Comparison of ENCODE assay signal across 8 cellular contexts in genomic region chr17:4950075-4950756, GRCh38. TPM values are rescaled to one million over a fixed set of nuclear protein-coding genes. Genes with fewer than 3 reads are reported as not detected.
DNase-seq lines count a peak whose midpoint lies in the region; ATAC-seq and TF ChIP-seq lines count a peak whose summit lies in the region.

No MANE protein-coding gene starts in this region.

- H3K27ac Mint-ChIP-seq in naive thymus-derived CD4-positive, alpha-beta T cell = peak overlapping the region; percentile 70 to 93 (median 79)

- H3K27me3 ChIP-seq in WERI-Rb-1 (ENCODE audit: insufficient read depth, low read depth, severe bottlenecking) = no peaks in the 10 kb centered on the region
- H3K27me3 ChIP-seq in naive thymus-derived CD4-positive, alpha-beta T cell (ENCODE audit: control insufficient read depth in 2 of 2, insufficient read depth in 2 of 2, low read length in 2 of 2) = no peaks in the 10 kb centered on the region

- CTCF ChIA-PET in naive thymus-derived CD4-positive, alpha-beta T cell (lab: Charles Lee) = interaction anchor here (0.6 to 2.3 kb wide), 2 partner anchors 12 to 99 kb away, joined by 3 to 5 read pairs; no protein-coding TSS in a partner anchor

- H3K27me3 Mint-ChIP-seq in naive thymus-derived CD4-positive, alpha-beta T cell = peaks cover 0 to 2% (median 0%) of the 10 kb centered on the region in 5 donors

- POLR2A ChIA-PET in naive thymus-derived CD4-positive, alpha-beta T cell (lab: Charles Lee) = interaction anchor here (0.7 to 13.0 kb wide), 6 partner anchors 9 to 78 kb away, joined by 3 to 278 read pairs (median 4); partner anchors contain the start of genes RNF167, SLC25A11 and SPAG7

- no peak for DNase-seq in WERI-Rb-1
- DNase-seq in epithelial cell of prostate (ENCODE audit: low read depth, low spot score) = no peak
- DNase-seq in naive thymus-derived CD4-positive, alpha-beta T cell = peak in 3 of 9 donors; percentile 25 to 33 (median 31)
- DNase-seq in SW480 (ENCODE audit: low spot score) = no peak

- peak overlapping the region; percentile 95 for H3K27ac ChIP-seq in WERI-Rb-1
- peak overlapping the region; percentile 99 for H3K27ac ChIP-seq in epithelial cell of prostate
- H3K27ac ChIP-seq in naive thymus-derived CD4-positive, alpha-beta T cell (ENCODE audit: low read depth, low read length) = peak overlapping the region; percentile 89

- H3K4me3 ChIP-seq in WERI-Rb-1 (ENCODE audit: low read depth, low read length) = peak overlapping the region; percentile 62
- H3K4me3 ChIP-seq in naive thymus-derived CD4-positive, alpha-beta T cell (ENCODE audit: low read length) = peak overlapping the region; percentile 43

- peaks cover 24 to 37% (median 31%) of the 10 kb centered on the region in 7 donors for H3K4me1 Mint-ChIP-seq in naive thymus-derived CD4-positive, alpha-beta T cell

- ATAC-seq in GM18498 (IDR thresholded peaks at IDR 0.05; ENCODE audit: unreplicated experiment) = peak; percentile 3
- ATAC-seq in HG03432 (IDR thresholded peaks at IDR 0.05; ENCODE audit: unreplicated experiment) = peak; percentile 10
- peak; percentile 10 for ATAC-seq in naive thymus-derived CD4-positive, alpha-beta T cell
- no peak for ATAC-seq in HG03095 (IDR thresholded peaks at IDR 0.05; ENCODE audit: unreplicated experiment)
- ATAC-seq in HG03280 (IDR thresholded peaks at IDR 0.05; ENCODE audit: unreplicated experiment) = no peak

- peaks cover 36% of the 10 kb centered on the region for H3K36me3 ChIP-seq in WERI-Rb-1
- peaks cover 4 to 23% (median 12%) of the 10 kb centered on the region in 3 experiments for H3K36me3 ChIP-seq in naive thymus-derived CD4-positive, alpha-beta T cell (ENCODE audit: control insufficient read depth in 2 of 3, insufficient read depth in 3 of 3, low read length in 3 of 3)

- H3K4me3 Mint-ChIP-seq in naive thymus-derived CD4-positive, alpha-beta T cell = peak overlapping the region; percentile 74 to 100 (median 85)

- intact Hi-C loops in naive thymus-derived CD4-positive, alpha-beta T cell (cut with micrococcal nuclease) = no loop called here

- no peaks in the 10 kb centered on the region for H3K9me3 ChIP-seq in WERI-Rb-1 (ENCODE audit: severe bottlenecking)
- H3K9me3 ChIP-seq in naive thymus-derived CD4-positive, alpha-beta T cell (ENCODE audit: control insufficient read depth in 2 of 3, low read length in 3 of 3) = no peaks in the 10 kb centered on the region

- H3K36me3 Mint-ChIP-seq in naive thymus-derived CD4-positive, alpha-beta T cell = peaks cover 5 to 24% (median 16%) of the 10 kb centered on the region in 5 donors

- no peak for TF ChIP-seq CTCF in WERI-Rb-1 (IDR thresholded peaks at IDR 0.05; ENCODE audit: low read depth, low read length)

- peaks cover 0 to 5% (median 0%) of the 10 kb centered on the region in 11 donors for H3K9me3 Mint-ChIP-seq in naive thymus-derived CD4-positive, alpha-beta T cell

- peaks cover 14 to 22% of the 10 kb centered on the region in 2 donors for H3K4me1 ChIP-seq in naive thymus-derived CD4-positive, alpha-beta T cell (ENCODE audit: control insufficient read depth in 2 of 2, insufficient read depth in 2 of 2, low read length in 2 of 2)

RNA-seq across cellular contexts. Expression of gene ENO3, which starts 0.7 kb away (rescaled TPM):
- 10 to 100 TPM; 21.5 to 56.3 (median 31.8) TPM for total RNA-seq in naive thymus-derived CD4-positive, alpha-beta T cell
- polyA plus RNA-seq in naive thymus-derived CD4-positive, alpha-beta T cell = 1 to 10 TPM in 1 of 2 donors, under 1 TPM in 1; 0.87 to 1.8 TPM

RNA-seq across cellular contexts. Expression of gene PFN1, which starts 1.9 kb away (rescaled TPM):
- 1,000 to 10,000 TPM in 1 of 5 experiments, 100 to 1,000 TPM in 4; 430 to 2,132 (median 445) TPM for total RNA-seq in naive thymus-derived CD4-positive, alpha-beta T cell
- polyA plus RNA-seq in naive thymus-derived CD4-positive, alpha-beta T cell = 1,000 to 10,000 TPM; 1,617 to 1,727 TPM

RNA-seq across cellular contexts. Expression of gene RNF167, which starts 10.1 kb away (rescaled TPM):
- 100 to 1,000 TPM in 4 of 5 experiments, 10 to 100 TPM in 1; 97.3 to 248 (median 148) TPM for total RNA-seq in naive thymus-derived CD4-positive, alpha-beta T cell
- polyA plus RNA-seq in naive thymus-derived CD4-positive, alpha-beta T cell = 10 to 100 TPM; 25.3 to 28.0 TPM

RNA-seq across cellular contexts. Expression of gene SLC25A11, which starts 10.4 kb away (rescaled TPM):
- 10 to 100 TPM; 27.0 to 82.6 (median 44.1) TPM for total RNA-seq in naive thymus-derived CD4-positive, alpha-beta T cell
- polyA plus RNA-seq in naive thymus-derived CD4-positive, alpha-beta T cell = 10 to 100 TPM; 57.8 to 86.8 TPM

RNA-seq across cellular contexts. Expression of gene SPAG7, which starts 17.4 kb away (rescaled TPM):
- total RNA-seq in naive thymus-derived CD4-positive, alpha-beta T cell = 10 to 100 TPM; 41.6 to 59.6 (median 42.6) TPM
- polyA plus RNA-seq in naive thymus-derived CD4-positive, alpha-beta T cell = 100 to 1,000 TPM in 1 of 2 donors, 10 to 100 TPM in 1; 96.9 to 119 TPM

Comparison
In these comparisons a context has a peak if more than half of its experiments do, and no peak if none do; other contexts are left out.
1. ATAC-seq: peak in GM18498 (single experiment), HG03432 (single experiment) and naive thymus-derived CD4-positive, alpha-beta T cell (single experiment); none in HG03095 (single experiment) and HG03280 (single experiment).
2. Peak in every context shown above with its lines, with median percentiles within 50 percentile points of each other: H3K27ac ChIP-seq.